8 cellular contexts compared by ENCODE assay signal in genomic region chr4:52751349-52751911, GRCh38. TPM values are rescaled to one million over a fixed set of nuclear protein-coding genes. Genes with fewer than 3 reads are reported as not detected.
DNase-seq lines count a peak whose midpoint lies in the region; ATAC-seq and TF ChIP-seq lines count a peak whose summit lies in the region.

Gene ERVMER34-1, minus strand, starts transcription at chr4:52751425. Its CDS starts 5,905 bp downstream, at chr4:52745520.

- intact Hi-C loops in Caco-2 (cut with micrococcal nuclease; ENCODE audit: unreplicated experiment) = loop anchor here (5.0 kb wide), 2 partner anchors 111 to 231 kb away; partner anchors contain the start of gene RASL11B

- H3K9me3 Mint-ChIP-seq in Caco-2 (ENCODE audit: unreplicated experiment) = no peaks in the 10 kb centered on the region
- H3K9me3 Mint-ChIP-seq in stimulated activated effector memory CD8-positive, alpha-beta T cell treated with anti-CD3 and anti-CD28 coated beads, Interleukin-12 subunit alpha, Interleukin-12 subunit beta, amount 100 ng/mL, for 72 hours = no peaks in the 10 kb centered on the region

- peak within 1 kb of the TSS; percentile 77 for H3K4me3 ChIP-seq in Caco-2 (ENCODE audit: low read depth, low read length)
- peak within 1 kb of the TSS; percentile 42 for H3K4me3 ChIP-seq in kidney epithelial cell (ENCODE audit: low read depth, low read length)

- H3K36me3 ChIP-seq in Caco-2 (ENCODE audit: control insufficient read depth, insufficient read depth, low read length) (peaks cover 1% of the 10 kb centered on the region; the same call in 1 of the 2 replicates), kidney epithelial cell (ENCODE audit: control insufficient read depth, insufficient read depth, low read length) (no peaks in the 10 kb centered on the region)

- no peaks in the 10 kb centered on the region for H3K9me3 ChIP-seq in Caco-2

- ATAC-seq in stimulated activated effector memory CD8-positive, alpha-beta T cell treated with anti-CD3 and anti-CD28 coated beads, Interleukin-12 subunit alpha, Interleukin-12 subunit beta, amount 100 ng/mL, for 72 hours = peak; percentile 13
- no peak for ATAC-seq in GM19035 (IDR thresholded peaks at IDR 0.05; ENCODE audit: unreplicated experiment)

- TF ChIP-seq CTCF in Caco-2 (IDR thresholded peaks at IDR 0.05; ENCODE audit: insufficient read depth in 1 of 2, low read depth in 1 of 2, low read length in 1 of 2, severe bottlenecking in 1 of 2, unreplicated experiment in 1 of 2) (no peak), kidney epithelial cell (IDR thresholded peaks at IDR 0.05; ENCODE audit: insufficient read depth, low read length, poor library complexity, severe bottlenecking) (no peak)

- POLR2A ChIA-PET in Caco-2 (lab: Charles Lee) = interaction anchor here (0.6 to 1.1 kb wide), 7 partner anchors 29 to 1312 kb away, joined by 3 to 13 read pairs (median 6); no protein-coding TSS in a partner anchor

- H3K4me3 Mint-ChIP-seq in Caco-2 (ENCODE audit: unreplicated experiment) = peak within 1 kb of the TSS; percentile 98
- peak within 1 kb of the TSS; percentile 61 for H3K4me3 Mint-ChIP-seq in stimulated activated effector memory CD8-positive, alpha-beta T cell treated with anti-CD3 and anti-CD28 coated beads, Interleukin-12 subunit alpha, Interleukin-12 subunit beta, amount 100 ng/mL, for 72 hours

- DNase-seq in Caco-2 (peak; percentile 94 to 95), NCI-H460 (ENCODE audit: extremely low read depth, low read depth) (peak; percentile 15), cerebellar cortex (ENCODE audit: low spot score) (peak; percentile 38), kidney epithelial cell (ENCODE audit: low read depth) (no peak), SIG-M5 (lab: John Stamatoyannopoulos, UW) (no peak), NAMALWA (ENCODE audit: low spot score) (no peak)
- no peak for DNase-seq in stimulated activated effector memory CD8-positive, alpha-beta T cell treated with anti-CD3 and anti-CD28 coated beads, Interleukin-12 subunit alpha, Interleukin-12 subunit beta, amount 100 ng/mL, for 72 hours (ENCODE audit: low spot score in 2 of 2)

- peak within 1 kb of the TSS; percentile 91 for H3K27ac Mint-ChIP-seq in Caco-2 (ENCODE audit: unreplicated experiment)
- H3K27ac Mint-ChIP-seq in stimulated activated effector memory CD8-positive, alpha-beta T cell treated with anti-CD3 and anti-CD28 coated beads, Interleukin-12 subunit alpha, Interleukin-12 subunit beta, amount 100 ng/mL, for 72 hours = no peak within 1 kb of the TSS

- no TSS peak for BruUV-seq in Caco-2 (replicated peaks; lab: Mats Ljungman, UMichigan)

- peaks cover 8% of the 10 kb centered on the region; the same call in 1 of the 2 replicates for H3K4me1 ChIP-seq in Caco-2

- no peaks in the 10 kb centered on the region for H3K27me3 ChIP-seq in Caco-2 (replicated peaks; ENCODE audit: control insufficient read depth, insufficient read depth, low read length)
- peaks cover 2% of the 10 kb centered on the region for H3K27me3 ChIP-seq in kidney epithelial cell (ENCODE audit: control insufficient read depth, insufficient read depth, low read length)

- H3K4me1 Mint-ChIP-seq in Caco-2 (ENCODE audit: low read depth, unreplicated experiment) = peaks cover 10% of the 10 kb centered on the region
- no peaks in the 10 kb centered on the region for H3K4me1 Mint-ChIP-seq in stimulated activated effector memory CD8-positive, alpha-beta T cell treated with anti-CD3 and anti-CD28 coated beads, Interleukin-12 subunit alpha, Interleukin-12 subunit beta, amount 100 ng/mL, for 72 hours

- H3K27me3 Mint-ChIP-seq in Caco-2 (ENCODE audit: insufficient read depth, unreplicated experiment) = no peaks in the 10 kb centered on the region

- CTCF ChIA-PET in Caco-2 (lab: Charles Lee) = interaction anchor here (0.6 to 1.0 kb wide), 4 partner anchors 15 to 1547 kb away, joined by 3 to 6 read pairs (median 4); no protein-coding TSS in a partner anchor

- peaks cover 48% of the 10 kb centered on the region for H3K36me3 Mint-ChIP-seq in Caco-2 (ENCODE audit: insufficient read depth, unreplicated experiment)
- no peaks in the 10 kb centered on the region for H3K36me3 Mint-ChIP-seq in stimulated activated effector memory CD8-positive, alpha-beta T cell treated with anti-CD3 and anti-CD28 coated beads, Interleukin-12 subunit alpha, Interleukin-12 subunit beta, amount 100 ng/mL, for 72 hours

RNA-seq across cellular contexts. Expression of gene ERVMER34-1, which starts in this region (rescaled TPM):
- total RNA-seq in Caco-2 (2022) = 73.3 and 85.6 TPM in 2 replicates
- 3.2 and 3.5 TPM in 2 replicates for total RNA-seq in NCI-H460 (2014; rRNA removed; shearing (Covaris generic))
- 2.6 and 5.4 TPM in 2 replicates for polyA plus RNA-seq in NCI-H460 (2014; cell fraction: nucleus; rRNA removed)
- 3.5 and 4.0 TPM in 2 replicates for total RNA-seq in kidney epithelial cell

Comparison
In these comparisons a context has a peak if more than half of its experiments do, and no peak if none do; other contexts are left out.
1. RNA of gene ERVMER34-1 (total RNA-seq): 73.3 to 85.6 TPM in Caco-2; 3.2 to 3.5 TPM in NCI-H460 and 3.5 to 4.0 TPM in kidney epithelial cell; every median in the first group is over 10 times any median in the second.
2. DNase-seq: peak in Caco-2 (2 of 2), NCI-H460 (single experiment) and cerebellar cortex (single experiment); none in kidney epithelial cell (single experiment), stimulated activated effector memory CD8-positive, alpha-beta T cell treated with anti-CD3 and anti-CD28 coated beads, Interleukin-12 subunit alpha, Interleukin-12 subunit beta, amount 100 ng/mL, for 72 hours (0 of 2), SIG-M5 (single experiment) and NAMALWA (single experiment).